12 cellular contexts compared by ENCODE assay signal in genomic region chr21:14454642-14455009, GRCh38.
DNase-seq lines count a peak whose midpoint lies in the region; ATAC-seq lines count a peak whose summit lies in the region.
"Had no signal": no experiment of that assay in that cellular context is flagged by ENCODE, and none has a peak within 500 bp of the region (broad histone marks: within the 10 kb centered on the region; RNA-seq: fewer than 3 reads in every experiment).

No MANE protein-coding gene starts in this region.

- CTCF ChIA-PET in activated naive CD4-positive, alpha-beta T cell treated with anti-CD3 and anti-CD28 coated beads for 36 hours (lab: Charles Lee): interaction anchor here (2.3 kb wide), 1 partner anchor 76 kb away, joined by 7 read pairs; no protein-coding TSS in a partner anchor

- H3K36me3 Mint-ChIP-seq in activated naive CD4-positive, alpha-beta T cell treated with anti-CD3 and anti-CD28 coated beads for 36 hours (ENCODE audit: low read depth): no peaks in the 10 kb centered on the region
- no peaks in the 10 kb centered on the region for H3K36me3 Mint-ChIP-seq in stimulated activated naive CD8-positive, alpha-beta T cell treated with anti-CD3 and anti-CD28 coated beads, Interleukin-15, Interleukin-2, amounts not matched to agents 100 ng/mL and 50 ng/mL, for 24 hours (ENCODE audit: low read depth)

- peak; percentile 83 for ATAC-seq in HG02588 (IDR thresholded peaks at IDR 0.05; ENCODE audit: unreplicated experiment)
- peak; percentile 76 for ATAC-seq in HG03520 (IDR thresholded peaks at IDR 0.05; ENCODE audit: unreplicated experiment)
- ATAC-seq: SK-N-SH treated with all-trans-retinoic acid at 6 μM for 48 hours had no signal

- no peaks in the 10 kb centered on the region for H3K27me3 Mint-ChIP-seq in activated naive CD4-positive, alpha-beta T cell treated with anti-CD3 and anti-CD28 coated beads for 36 hours (ENCODE audit: low read depth)
- H3K27me3 Mint-ChIP-seq in stimulated activated naive CD8-positive, alpha-beta T cell treated with anti-CD3 and anti-CD28 coated beads, Interleukin-15, Interleukin-2, amounts not matched to agents 100 ng/mL and 50 ng/mL, for 24 hours: no peaks in the 10 kb centered on the region

- no peak overlapping the region for H3K4me3 Mint-ChIP-seq in activated naive CD4-positive, alpha-beta T cell treated with anti-CD3 and anti-CD28 coated beads for 36 hours
- no peak overlapping the region for H3K4me3 Mint-ChIP-seq in stimulated activated naive CD8-positive, alpha-beta T cell treated with anti-CD3 and anti-CD28 coated beads, Interleukin-15, Interleukin-2, amounts not matched to agents 100 ng/mL and 50 ng/mL, for 24 hours

- intact Hi-C loops in activated naive CD4-positive, alpha-beta T cell treated with anti-CD3 and anti-CD28 coated beads for 36 hours (cut with micrococcal nuclease): loop anchor here (2.0 kb wide), 1 partner anchor 222 kb away; no protein-coding TSS in a partner anchor

- DNase-seq in activated naive CD4-positive, alpha-beta T cell treated with anti-CD3 and anti-CD28 coated beads for 36 hours: no peak
- DNase-seq in activated naive CD4-positive, alpha-beta T cell (lab: John Stamatoyannopoulos, UW): no peak
- DNase-seq in NCI-H82 (lab: John Stamatoyannopoulos, UW) (no peak), RKO (ENCODE audit: low spot score) (no peak)
- no peak for DNase-seq in effector CD8-positive, alpha-beta T cell (lab: John Stamatoyannopoulos, UW)
- DNase-seq: activated effector memory CD4-positive, alpha-beta T cell treated with Interleukin-2 at 50 U/mL for 16 hours; GOT3; NCI-H187 treated with DMSO at 0.1 percent for 48 hours had no signal

- peaks cover 46% of the 10 kb centered on the region for H3K4me1 Mint-ChIP-seq in activated naive CD4-positive, alpha-beta T cell treated with anti-CD3 and anti-CD28 coated beads for 36 hours (ENCODE audit: low read depth)
- peaks cover 51% of the 10 kb centered on the region for H3K4me1 Mint-ChIP-seq in stimulated activated naive CD8-positive, alpha-beta T cell treated with anti-CD3 and anti-CD28 coated beads, Interleukin-15, Interleukin-2, amounts not matched to agents 100 ng/mL and 50 ng/mL, for 24 hours (ENCODE audit: low read depth)

- peak overlapping the region; percentile 88 for H3K27ac Mint-ChIP-seq in activated naive CD4-positive, alpha-beta T cell treated with anti-CD3 and anti-CD28 coated beads for 36 hours
- peak overlapping the region; percentile 88 for H3K27ac Mint-ChIP-seq in stimulated activated naive CD8-positive, alpha-beta T cell treated with anti-CD3 and anti-CD28 coated beads, Interleukin-15, Interleukin-2, amounts not matched to agents 100 ng/mL and 50 ng/mL, for 24 hours

- H3K9me3 Mint-ChIP-seq in activated naive CD4-positive, alpha-beta T cell treated with anti-CD3 and anti-CD28 coated beads for 36 hours: no peaks in the 10 kb centered on the region
- no peaks in the 10 kb centered on the region for H3K9me3 Mint-ChIP-seq in stimulated activated naive CD8-positive, alpha-beta T cell treated with anti-CD3 and anti-CD28 coated beads, Interleukin-15, Interleukin-2, amounts not matched to agents 100 ng/mL and 50 ng/mL, for 24 hours
